ENCODE assay signal across 20 cellular contexts in genomic region chr1:208212893-208213292, GRCh38. TPM values are rescaled to one million over a fixed set of nuclear protein-coding genes. Genes with fewer than 3 reads are reported as not detected.
A peak's percentile ranks its signal among the peaks of the same experiment; 100 is the strongest.
DNase-seq lines count a peak whose midpoint lies in the region; ATAC-seq, FAIRE-seq and TF ChIP-seq lines count a peak whose summit lies in the region.
"Had no signal": no experiment of that assay in that cellular context is flagged by ENCODE, and none has a peak within 500 bp of the region (broad histone marks: within the 10 kb centered on the region; RNA-seq: fewer than 3 reads in every experiment).

No MANE protein-coding gene starts in this region.

- FAIRE-seq in HepG2 (lab: Jason Lieb, UNC) (no peak), endothelial cell of umbilical vein (lab: Jason Lieb, UNC) (no peak)
- FAIRE-seq: D721Med, GM12891 had no signal

- dilution Hi-C loops in endothelial cell of umbilical vein (cut with MboI; ENCODE audit: extremely low pct_ligation_motif_present, low sequenced_read_pairs), result no loop called here

- ATAC-seq in HepG2 (no peak), right lobe of liver (no peak), GM19455 (IDR thresholded peaks at IDR 0.05; ENCODE audit: unreplicated experiment) (no peak)

- H3K27ac ChIP-seq in HepG2 (ENCODE audit: extremely low read length, insufficient read depth, low read length) (no peak overlapping the region), right lobe of liver (no peak overlapping the region), endothelial cell of umbilical vein (ENCODE audit: insufficient read depth, low read depth, low read length) (peak overlapping the region; percentile 92)
- H3K27ac ChIP-seq: C4-2B, PC-9, SJSA1 had no signal

- H3K36me3 ChIP-seq in HepG2 (replicated peaks in 1 of 2; ENCODE audit: control insufficient read depth in 1 of 2, insufficient read depth in 2 of 2, low read length in 2 of 2) (peaks cover 0 to 5% of the 10 kb centered on the region in 2 experiments; a peak in 2 of 5 replicates), right lobe of liver (peaks cover 0 to 14% (median 2%) of the 10 kb centered on the region in 4 donors), endothelial cell of umbilical vein (ENCODE audit: control insufficient read depth in 2 of 2, extremely low read depth in 1 of 2, insufficient read depth in 2 of 2, low read length in 2 of 2) (peaks cover 29 to 30% of the 10 kb centered on the region in 2 experiments), skeletal muscle satellite cell (ENCODE audit: insufficient read depth, low read length) (peaks cover 84% of the 10 kb centered on the region)

- 88% methylated on average over 1 of the region's 1 CpG for WGBS in HepG2 (ENCODE audit: low lambda C conversion rate)
- 100% methylated on average over 1 of the region's 1 CpG for WGBS in right lobe of liver (ENCODE audit: insufficient coverage, low coverage, low lambda C conversion rate, missing lambda C conversion rate)

- H4K20me1 ChIP-seq in HepG2 (ENCODE audit: insufficient read depth, low read length), result no peaks in the 10 kb centered on the region
- no peaks in the 10 kb centered on the region for H4K20me1 ChIP-seq in endothelial cell of umbilical vein (replicated peaks; ENCODE audit: control insufficient read depth, extremely low read depth, insufficient read depth, low read length)

- TF ChIP-seq POLR2A in HepG2 (IDR thresholded peaks at IDR 0.05; ENCODE audit: insufficient read depth in 1 of 2, low read depth in 2 of 2, low read length in 2 of 2) (no peak), right lobe of liver (IDR thresholded peaks at IDR 0.05) (no peak), endothelial cell of umbilical vein (IDR thresholded peaks at IDR 0.05; ENCODE audit: low read depth, low read length) (no peak)

- POLR2A ChIA-PET in HepG2 (lab: Yijun Ruan, JAX) (no interaction called here), endothelial cell of umbilical vein (lab: Charles Lee) (interaction anchor here (1.1 to 1.6 kb wide), 3 partner anchors 9 to 23 kb away, joined by 3 to 7 read pairs (median 4); no protein-coding TSS in a partner anchor)

- H3K9ac ChIP-seq in HepG2 (ENCODE audit: insufficient read depth, low read depth, low read length) (no peak overlapping the region), endothelial cell of umbilical vein (replicated peaks; ENCODE audit: extremely low read depth, insufficient read depth, low read length) (peak overlapping the region; percentile 1), skeletal muscle satellite cell (ENCODE audit: low read depth, low read length) (peak overlapping the region; percentile 59)

- intact Hi-C loops in HepG2 (cut with micrococcal nuclease; ENCODE audit: unreplicated experiment) (no loop called here), right lobe of liver (cut with DNase I) (no loop called here), endothelial cell of umbilical vein (cut with micrococcal nuclease) (loop anchor here (1.0 kb wide), 1 partner anchor 8 kb away; no protein-coding TSS in a partner anchor)

- H3K9me3 ChIP-seq in HepG2 (ENCODE audit: low read length) (no peaks in the 10 kb centered on the region), right lobe of liver (no peaks in the 10 kb centered on the region), endothelial cell of umbilical vein (replicated peaks; ENCODE audit: control insufficient read depth, insufficient read depth, low read length) (no peaks in the 10 kb centered on the region), skeletal muscle satellite cell (replicated peaks; ENCODE audit: low read length) (no peaks in the 10 kb centered on the region)

- H2AFZ ChIP-seq in HepG2 (ENCODE audit: low read length) (no peak overlapping the region), endothelial cell of umbilical vein (ENCODE audit: low read depth, low read length) (no peak overlapping the region)
- H2AFZ ChIP-seq: PC-9 had no signal

- H3K79me2 ChIP-seq in HepG2 (ENCODE audit: insufficient read depth, low read length) (no peaks in the 10 kb centered on the region), endothelial cell of umbilical vein (ENCODE audit: control insufficient read depth, insufficient read depth, low read length) (peaks cover 92% of the 10 kb centered on the region)

- in situ Hi-C loops in HepG2 (cut with HindIII; ENCODE audit: extremely low pct_ligation_motif_present, low pct_unique_long_range_greater_than_20kb) (no loop called here), ACHN (cut with HindIII; ENCODE audit: low pct_ligation_motif_present, low pct_unique_long_range_greater_than_20kb, low sequenced_read_pairs) (no loop called here)

- TF ChIP-seq EP300 in HepG2 (IDR thresholded peaks at IDR 0.05; ENCODE audit: low read depth in 2 of 2, low read length in 2 of 2) (no peak), HepG2 (CRISPR knock-in tag; IDR thresholded peaks at IDR 0.05; ENCODE audit: borderline replicate concordance) (no peak)

- H3K4me2 ChIP-seq in HepG2 (ENCODE audit: low read depth, low read length), result no peak overlapping the region
- peak overlapping the region; percentile 4 for H3K4me2 ChIP-seq in endothelial cell of umbilical vein (ENCODE audit: insufficient read depth, low read length)
- H3K4me2 ChIP-seq in skeletal muscle satellite cell (ENCODE audit: low read length), result peak overlapping the region; percentile 17
- H3K4me2 ChIP-seq: PC-9 had no signal

- H3K4me1 ChIP-seq in HepG2 (ENCODE audit: insufficient read depth, low read length) (peaks cover 5% of the 10 kb centered on the region), right lobe of liver (peaks cover 0 to 7% (median 3%) of the 10 kb centered on the region in 4 donors), endothelial cell of umbilical vein (ENCODE audit: control insufficient read depth, extremely low read depth, insufficient read depth, low read length) (peaks cover 91% of the 10 kb centered on the region), skeletal muscle satellite cell (ENCODE audit: control insufficient read depth, insufficient read depth, low read length) (peaks cover 95% of the 10 kb centered on the region)

- H3K4me3 ChIP-seq in HepG2 (replicated peaks in 1 of 3; ENCODE audit: insufficient read depth in 1 of 3, low read depth in 2 of 3, low read length in 3 of 3) (no peak overlapping the region), right lobe of liver (no peak overlapping the region), endothelial cell of umbilical vein (replicated peaks in 1 of 3; ENCODE audit: insufficient read depth in 1 of 3, low read depth in 1 of 3, low read length in 3 of 3) (no peak overlapping the region), skeletal muscle satellite cell (ENCODE audit: low read length) (no peak overlapping the region)
- H3K4me3 ChIP-seq: PC-9, SJSA1 had no signal

- H3K27me3 ChIP-seq in HepG2 (ENCODE audit: control insufficient read depth in 1 of 2, insufficient read depth in 2 of 2, low read length in 2 of 2) (no peaks in the 10 kb centered on the region), right lobe of liver (no peaks in the 10 kb centered on the region), endothelial cell of umbilical vein (ENCODE audit: control insufficient read depth in 2 of 2, insufficient read depth in 2 of 2, low read length in 2 of 2) (no peaks in the 10 kb centered on the region), skeletal muscle satellite cell (ENCODE audit: control insufficient read depth, insufficient read depth, low read length) (no peaks in the 10 kb centered on the region)
- H3K27me3 ChIP-seq: SJSA1 had no signal

- DNase-seq in HepG2 (ENCODE audit: low spot score) (no peak), right lobe of liver (no peak), endothelial cell of umbilical vein (ENCODE audit: low read depth, low spot score) (no peak), ACHN (no peak), NCI-H524 (lab: John Stamatoyannopoulos, UW) (no peak)
- DNase-seq: H7, Kasumi-1, MM.1S, NCI-H1092, NCI-H1436 treated with DMSO at 0.1 percent for 48 hours, NCI-H2029, NCI-H345, NCI-H526, PC-9 had no signal

- TF ChIP-seq RAD21 in HepG2 (CRISPR knock-in tag; IDR thresholded peaks at IDR 0.05), result no peak

- H3K9me1 ChIP-seq in endothelial cell of umbilical vein (replicated peaks; ENCODE audit: control insufficient read depth, extremely low read depth, insufficient read depth, low read length), result no peaks in the 10 kb centered on the region

- BruUV-seq in HepG2 (replicated peaks; lab: Mats Ljungman, UMichigan) (no TSS peak), endothelial cell of umbilical vein (replicated peaks; lab: Mats Ljungman, UMichigan) (no TSS peak)

- CTCF ChIA-PET in HepG2 (lab: Yijun Ruan, JAX; ENCODE audit: low intra/inter-chr PET ratio, low total read pairs), result no interaction called here
- CTCF ChIA-PET in endothelial cell of umbilical vein (lab: Charles Lee), result interaction anchor here (0.8 to 32.5 kb wide), 6 partner anchors 9 to 191 kb away, joined by 3 to 714 read pairs (median 7); partner anchors contain the start of gene PLXNA2

- no peak for TF ChIP-seq CTCF in HepG2 (CRISPR knock-in tag; IDR thresholded peaks at IDR 0.05)
- no peak for TF ChIP-seq CTCF in right lobe of liver (IDR thresholded peaks at IDR 0.05)
- no peak for TF ChIP-seq CTCF in endothelial cell of umbilical vein (IDR thresholded peaks at IDR 0.05; ENCODE audit: extremely low read depth in 1 of 2, insufficient read depth in 1 of 2, low read depth in 1 of 2, low read length in 2 of 2)

RNA-seq across cellular contexts. Expression of gene PLXNA2, which starts 31.3 kb away (rescaled TPM):
- total RNA-seq in HepG2 (2016; rRNA removed; fragmentation: Illumina TruSeq; extraction: Trizol), result 0.24 and 1.1 TPM in 2 replicates
- total RNA-seq in HepG2 (2016; cell fraction: cytosol; rRNA removed; fragmentation: Illumina TruSeq; extraction: Trizol; ENCODE audit: low read depth), result under 0.01 and 0.18 TPM in 2 replicates
- total RNA-seq in HepG2 (2016; cell fraction: insoluble cytoplasmic fraction; rRNA removed; fragmentation: Illumina TruSeq; extraction: Trizol), result 0.22 and 0.71 TPM in 2 replicates
- 0.28 and 0.49 TPM in 2 replicates for total RNA-seq in HepG2 (2016; cell fraction: membrane; rRNA removed; fragmentation: Illumina TruSeq; extraction: Trizol)
- total RNA-seq in HepG2 (2016; cell fraction: nucleus; rRNA removed; fragmentation: Illumina TruSeq; extraction: Trizol), result 1.5 and 1.9 TPM in 2 replicates
- polyA plus RNA-seq in HepG2 (2011; rRNA removed), result 2.1 TPM in 2 replicates
- polyA plus RNA-seq in HepG2 (2011; cell fraction: cytosol; rRNA removed), result 0.59 and 1.1 TPM in 2 replicates
- polyA plus RNA-seq in HepG2 (2011; cell fraction: nucleus; rRNA removed), result 8.7 and 12.0 TPM in 2 replicates
- polyA plus RNA-seq in HepG2 (2012), result 1.0 and 1.7 TPM in 2 replicates
- 0.03 and 0.07 TPM in 2 replicates for polyA plus RNA-seq in HepG2 (2016; cell fraction: cytosol; fragmentation: Illumina TruSeq; extraction: Trizol; ENCODE audit: low read depth)
- polyA plus RNA-seq in HepG2 (2016; cell fraction: insoluble cytoplasmic fraction; fragmentation: Illumina TruSeq; extraction: Trizol; ENCODE audit: low read depth), result 0.33 and 0.36 TPM in 2 replicates
- polyA plus RNA-seq in HepG2 (2016; cell fraction: membrane; fragmentation: Illumina TruSeq; extraction: Trizol; ENCODE audit: low read depth), result 0.17 and 0.33 TPM in 2 replicates
- polyA plus RNA-seq in HepG2 (2016; cell fraction: nucleus; fragmentation: Illumina TruSeq; extraction: Trizol; ENCODE audit: insufficient read depth, low read depth), result 3.2 and 3.4 TPM in 2 replicates
- polyA minus RNA-seq in HepG2 (2011; rRNA and poly(A)+ RNA removed; ENCODE audit: low replicate concordance), result 6.7 and 14.5 TPM in 2 replicates
- polyA minus RNA-seq in HepG2 (2011; cell fraction: cytosol; rRNA and poly(A)+ RNA removed), result 1.8 and 3.3 TPM in 2 replicates
- 7.1 and 8.1 TPM in 2 replicates for polyA minus RNA-seq in HepG2 (2011; cell fraction: nucleus; rRNA and poly(A)+ RNA removed)
- 10 to 100 TPM in 2 of 6 experiments, 1 to 10 TPM in 4; 5.6 to 20.8 (median 9.3) TPM for total RNA-seq in right lobe of liver
- total RNA-seq in endothelial cell of umbilical vein, result 229 and 302 TPM in 2 replicates
- polyA plus RNA-seq in endothelial cell of umbilical vein, result 42.6 and 43.3 TPM in 2 replicates
- 45.8 and 46.2 TPM in 2 replicates for polyA plus RNA-seq in endothelial cell of umbilical vein (2011; cell fraction: cytosol; rRNA removed)
- 246 and 252 TPM in 2 replicates for polyA plus RNA-seq in endothelial cell of umbilical vein (2011; cell fraction: nucleus; rRNA removed)
- 71.3 and 100 TPM in 2 replicates for polyA plus RNA-seq in endothelial cell of umbilical vein (2012)
- polyA minus RNA-seq in endothelial cell of umbilical vein, result 148 and 179 TPM in 2 replicates
- 4.7 TPM for polyA minus RNA-seq in endothelial cell of umbilical vein (2011; cell fraction: cytosol; rRNA and poly(A)+ RNA removed)
- polyA minus RNA-seq in endothelial cell of umbilical vein (2011; cell fraction: nucleus; rRNA and poly(A)+ RNA removed), result 206 and 227 TPM in 2 replicates
- 13.4 and 18.3 TPM in 2 replicates for total RNA-seq in skeletal muscle satellite cell (2012; rRNA removed)

Comparison
In these comparisons a context has a peak if more than half of its experiments do, and no peak if none do; other contexts are left out.
1. RNA of gene PLXNA2, which starts 31.3 kb away (total RNA-seq): 229 to 302 TPM in endothelial cell of umbilical vein; 5.6 to 20.8 TPM in right lobe of liver and under 0.01 to 1.9 TPM in HepG2; every median in the first group is over 10 times any median in the second.